ENCODE assay signal across 10 cellular contexts in genomic region chr19:52370341-52370710, GRCh38. TPM values are rescaled to one million over a fixed set of nuclear protein-coding genes. Genes with fewer than 3 reads are reported as not detected.
DNase-seq lines count a peak whose midpoint lies in the region; ATAC-seq and TF ChIP-seq lines count a peak whose summit lies in the region.
"Had no signal": no experiment of that assay in that cellular context is flagged by ENCODE, and none has a peak within 500 bp of the region (broad histone marks: within the 10 kb centered on the region; RNA-seq: fewer than 3 reads in every experiment).

No MANE protein-coding gene starts in this region.

- H3K27me3 ChIP-seq in ovary: no peaks in the 10 kb centered on the region

- POLR2A ChIA-PET in T-cell (lab: Charles Lee): no interaction called here

- DNase-seq in CD14-positive monocyte (ENCODE audit: low spot score) (no peak), T-cell (no peak), epithelial cell of proximal tubule (ENCODE audit: low read depth) (no peak), ovary (no peak), NCI-H345 treated with DMSO at 0.1 percent for 48 hours (lab: John Stamatoyannopoulos, UW; ENCODE audit: unreplicated experiment) (no peak), COR-L47 (lab: John Stamatoyannopoulos, UW) (no peak)

- TF ChIP-seq EP300 in ovary (IDR thresholded peaks at IDR 0.05): no peak

- H3K4me1 Mint-ChIP-seq in CD14-positive monocyte (peaks cover 13% of the 10 kb centered on the region), T-cell (peaks cover 13 to 17% (median 14%) of the 10 kb centered on the region in 3 donors)

- TF ChIP-seq POLR2A in ovary (IDR thresholded peaks at IDR 0.05): no peak

- H3K4me3 ChIP-seq in epithelial cell of proximal tubule (ENCODE audit: low read depth, low read length) (peak overlapping the region; percentile 76), ovary (peak overlapping the region; percentile 59)

- intact Hi-C loops in CD14-positive monocyte (cut with micrococcal nuclease): no loop called here
- intact Hi-C loops in ovary (cut with DNase I): no loop called here

- CTCF ChIA-PET in T-cell (lab: Charles Lee): no interaction called here

- peak overlapping the region in 6 of 7 donors; percentile 92 to 97 (median 95) for H3K27ac Mint-ChIP-seq in CD14-positive monocyte
- H3K27ac Mint-ChIP-seq in T-cell: peak overlapping the region; percentile 94 to 95

- TF ChIP-seq CTCF in CD14-positive monocyte (IDR thresholded peaks at IDR 0.05) (no peak), epithelial cell of proximal tubule (conservative IDR thresholded peaks at IDR 0.05; ENCODE audit: low read depth, low read length) (no peak), ovary (IDR thresholded peaks at IDR 0.05) (no peak)

- peak overlapping the region; percentile 92 to 96 for H3K4me3 Mint-ChIP-seq in CD14-positive monocyte
- peak overlapping the region; percentile 91 to 93 (median 93) for H3K4me3 Mint-ChIP-seq in T-cell

- H3K36me3 ChIP-seq in ovary: no peaks in the 10 kb centered on the region

- H3K4me1 ChIP-seq in ovary (ENCODE audit: insufficient read depth): no peaks in the 10 kb centered on the region

- ATAC-seq in T-cell (replicated peaks in 1 of 4) (no peak), GM18511 (IDR thresholded peaks at IDR 0.05; ENCODE audit: unreplicated experiment) (no peak), GM21447 (IDR thresholded peaks at IDR 0.05; ENCODE audit: unreplicated experiment) (no peak)

- H3K27me3 Mint-ChIP-seq in CD14-positive monocyte (ENCODE audit: low read depth in 3 of 3): peaks cover 0 to 2% (median 0%) of the 10 kb centered on the region in 3 donors
- no peaks in the 10 kb centered on the region for H3K27me3 Mint-ChIP-seq in T-cell

- H3K36me3 Mint-ChIP-seq in CD14-positive monocyte (peaks cover 23 to 28% of the 10 kb centered on the region in 2 donors), T-cell (peaks cover 62% of the 10 kb centered on the region)

- H3K9me3 Mint-ChIP-seq in CD14-positive monocyte: peaks cover 47 to 99% (median 92%) of the 10 kb centered on the region in 7 donors
- peaks cover 10 to 47% (median 45%) of the 10 kb centered on the region in 3 donors for H3K9me3 Mint-ChIP-seq in T-cell

- H3K27ac ChIP-seq in ovary: peak overlapping the region; percentile 66 to 89

- peaks cover 2 to 21% of the 10 kb centered on the region in 2 donors for H3K9me3 ChIP-seq in ovary

- 25 to 34% (median 29%) methylated on average over 7 of the region's 7 CpGs for WGBS in ovary, 3 donors

RNA-seq across cellular contexts. Expression of gene ZNF880, which starts 0.6 kb away (rescaled TPM):
- polyA plus RNA-seq in CD14-positive monocyte (1 to 10 TPM; 4.5 to 5.5 TPM), ovary (10 to 100 TPM; 15.6 to 16.2 TPM)
- total RNA-seq in T-cell (10 to 100 TPM; 15.3 to 31.1 (median 28.5) TPM), epithelial cell of proximal tubule (16.7 and 22.8 TPM in 2 replicates), ovary (10 to 100 TPM; 18.0 to 32.6 (median 30.3) TPM)

RNA-seq across cellular contexts. Expression of gene ZNF528, which starts 27.3 kb away (rescaled TPM):
- polyA plus RNA-seq in CD14-positive monocyte (under 1 TPM; 0.67 to 0.86 TPM), ovary (10 to 100 TPM; 12.5 to 29.0 TPM)
- total RNA-seq in T-cell (10 to 100 TPM; 18.7 to 36.5 (median 32.4) TPM), epithelial cell of proximal tubule (10.0 and 10.6 TPM in 2 replicates), ovary (10 to 100 TPM; 18.7 to 36.6 (median 28.5) TPM)

RNA-seq across cellular contexts. Expression of gene ZNF610, which starts 34.3 kb away (rescaled TPM):
- not detected for polyA plus RNA-seq in CD14-positive monocyte
- total RNA-seq in T-cell: 1 to 10 TPM in 3 of 5 donors, under 1 TPM in 2; 0.51 to 5.4 (median 1.3) TPM
- total RNA-seq in epithelial cell of proximal tubule: 0.51 and 1.3 TPM in 2 replicates
- total RNA-seq in ovary: 1 to 10 TPM; 3.3 to 9.1 (median 6.5) TPM
- 10 to 100 TPM in 1 of 2 donors, 1 to 10 TPM in 1; 5.3 to 11.7 TPM for polyA plus RNA-seq in ovary

RNA-seq across cellular contexts. Expression of gene ZNF534, which starts 58.6 kb away (rescaled TPM):
- polyA plus RNA-seq in CD14-positive monocyte: not detected
- under 1 TPM in 1 of 5 donors, not detected in 4; 0.42 TPM for total RNA-seq in T-cell
- total RNA-seq in epithelial cell of proximal tubule: 0.07 TPM in 1 of 2 replicates, not detected in the other
- under 1 TPM; 0.23 to 0.91 (median 0.36) TPM for total RNA-seq in ovary
- polyA plus RNA-seq in ovary: under 1 TPM; 0.16 to 0.17 TPM
- total RNA-seq: lung microvascular endothelial cell; T-helper 1 cell treated with Interleukin-12 subunit alpha and Interleukin-12 subunit beta and Interleukin-4 antibody, amounts not matched to agents 30 ng/mL and 1 ng/mL, for 36 hours had no signal
